6 cellular contexts compared by ENCODE assay signal in genomic region chr5:145502906-145503305, GRCh38.
"Had no signal": no experiment of that assay in that cellular context is flagged by ENCODE, and none has a peak within 500 bp of the region (broad histone marks: within the 10 kb centered on the region; RNA-seq: fewer than 3 reads in every experiment).

No MANE protein-coding gene starts in this region.

- H3K4me3 Mint-ChIP-seq: IgD-negative memory B cell had no signal

- ATAC-seq: HepG2, K562 had no signal

- H3K4me1 Mint-ChIP-seq: IgD-negative memory B cell had no signal

- H3K27me3 Mint-ChIP-seq: IgD-negative memory B cell had no signal

- H3K36me3 Mint-ChIP-seq: IgD-negative memory B cell had no signal

- H3K4me3 ChIP-seq: K562 had no signal

- DNase-seq: IMR-90, KBM-7 had no signal

- H3K27ac ChIP-seq: HL-60 had no signal
